ENCODE assay signal across 1 cellular context in the genomic region with DNA sequence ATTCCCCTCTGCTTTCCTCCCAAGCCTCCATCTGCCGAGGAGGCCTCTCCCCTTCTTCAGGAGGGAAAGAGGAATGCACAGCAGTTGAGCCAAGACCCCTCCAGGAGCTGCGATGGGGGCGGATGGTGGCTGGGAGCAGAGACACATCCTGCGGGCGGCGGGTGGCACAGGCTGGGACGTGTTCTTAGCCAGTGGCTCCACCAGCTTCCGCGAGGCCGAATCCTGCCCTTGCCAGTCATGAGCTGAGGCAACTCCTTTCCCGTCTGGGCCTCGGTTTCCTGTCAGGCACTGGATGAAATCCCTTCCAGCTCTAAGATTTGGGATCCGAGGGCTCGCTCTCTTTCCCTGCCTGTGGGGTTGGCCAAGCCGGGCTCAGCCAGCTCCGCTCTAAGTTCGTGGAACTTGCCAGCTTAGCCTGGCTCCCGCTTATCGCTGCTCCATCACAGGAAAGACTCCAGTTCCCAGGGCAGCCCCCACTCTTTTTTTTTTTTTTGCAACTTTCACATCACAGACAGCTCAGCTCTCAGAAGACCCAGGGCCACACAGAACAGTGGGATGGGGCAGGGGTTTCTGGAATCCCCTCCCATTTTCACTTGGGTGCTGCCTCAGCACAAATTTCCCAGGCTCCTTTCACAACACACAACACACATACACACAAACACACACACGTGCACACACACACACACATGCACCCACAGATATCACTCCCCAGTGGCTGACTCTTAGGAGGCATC.
TF ChIP-seq lines count a peak whose summit lies in the region.

No MANE protein-coding gene starts in this region.

TF ChIP-seq in GM23338, 12 proteins besides CTCF, POLR2A, EP300 and RAD21 (continued from another document):
- TF ChIP-seq CREB1 (CRISPR knock-in tag; IDR thresholded peaks at IDR 0.05; ENCODE audit: low read depth): no peak
- no peak for TF ChIP-seq STAT1 (IDR thresholded peaks at IDR 0.05; ENCODE audit: unreplicated experiment)
